ENCODE assay signal across 7 cellular contexts in the genomic region with DNA sequence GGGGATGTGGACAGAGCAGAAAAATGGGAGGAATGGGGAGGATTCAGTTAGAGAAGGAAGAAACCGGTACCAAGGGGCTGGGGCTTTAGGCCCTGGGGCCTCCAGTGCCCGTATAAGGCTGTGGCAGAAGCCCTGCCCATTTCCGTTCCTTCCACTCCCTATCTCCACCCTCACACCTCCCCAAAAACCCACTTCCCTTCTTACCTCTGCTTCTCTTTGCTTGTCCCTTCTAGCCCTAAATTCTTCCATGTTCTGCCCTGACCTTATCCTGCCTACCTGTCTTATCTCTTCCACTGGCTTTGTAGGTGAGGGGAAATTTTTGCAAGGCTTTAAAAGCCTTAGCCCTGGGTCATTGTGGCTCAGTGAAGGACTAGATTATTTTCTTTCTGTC. TPM values are rescaled to one million over a fixed set of nuclear protein-coding genes. Genes with fewer than 3 reads are reported as not detected.
DNase-seq lines count a peak whose midpoint lies in the region; ATAC-seq and TF ChIP-seq lines count a peak whose summit lies in the region.
"Had no signal": no experiment of that assay in that cellular context is flagged by ENCODE, and none has a peak within 500 bp of the region (broad histone marks: within the 10 kb centered on the region; RNA-seq: fewer than 3 reads in every experiment).

No MANE protein-coding gene starts in this region.

- intact Hi-C loops in lower leg skin (cut with DNase I; ENCODE audit: low total_unique reads), result no loop called here

- H4K20me1 ChIP-seq in neural progenitor cell (ENCODE audit: low read depth), result peaks cover 59% of the 10 kb centered on the region

- CTCF ChIA-PET in activated CD8-positive, alpha-beta memory T cell treated with anti-CD3 and anti-CD28 coated beads, Interleukin-2, amount 10 ng/mL, durations not matched to agents 7 days and 5 days (lab: Charles Lee), result interaction anchor here (0.8 to 1.3 kb wide), 2 partner anchors 35 to 88 kb away, joined by 3 to 4 read pairs; no protein-coding TSS in a partner anchor

- TF ChIP-seq CTCF in HFFc6 (IDR thresholded peaks at IDR 0.05) (no peak), neural progenitor cell (IDR thresholded peaks at IDR 0.05) (no peak), lower leg skin (IDR thresholded peaks at IDR 0.05) (no peak)

- no peaks in the 10 kb centered on the region for H3K27me3 ChIP-seq in neural progenitor cell

- H3K27ac ChIP-seq in neural progenitor cell, result peak overlapping the region; percentile 17

- peak; percentile 20 for ATAC-seq in activated CD8-positive, alpha-beta memory T cell treated with anti-CD3 and anti-CD28 coated beads, Interleukin-2, amount 10 ng/mL, durations not matched to agents 7 days and 5 days

- H3K4me1 Mint-ChIP-seq in HFFc6 (ENCODE audit: low read depth), result peaks cover 63% of the 10 kb centered on the region
- H3K4me1 Mint-ChIP-seq in activated CD8-positive, alpha-beta memory T cell treated with anti-CD3 and anti-CD28 coated beads, Interleukin-2, amount 10 ng/mL, durations not matched to agents 7 days and 5 days, result peaks cover 47% of the 10 kb centered on the region
- H3K4me1 Mint-ChIP-seq in neural progenitor cell, result peaks cover 36% of the 10 kb centered on the region

- H3K4me3 Mint-ChIP-seq in HFFc6 (peak overlapping the region; percentile 91), neural progenitor cell (peak overlapping the region; percentile 46)
- H3K4me3 Mint-ChIP-seq in activated CD8-positive, alpha-beta memory T cell treated with anti-CD3 and anti-CD28 coated beads, Interleukin-2, amount 10 ng/mL, durations not matched to agents 7 days and 5 days, result peak overlapping the region; percentile 98

- H3K4me3 ChIP-seq in neural progenitor cell, result no peak overlapping the region
- no peak overlapping the region for H3K4me3 ChIP-seq in lower leg skin (ENCODE audit: low read depth, poor library complexity, severe bottlenecking)

- H3K4me2 ChIP-seq in neural progenitor cell, result no peak overlapping the region

- H2AFZ ChIP-seq in neural progenitor cell (replicated peaks), result no peak overlapping the region

- H3K36me3 Mint-ChIP-seq in HFFc6 (ENCODE audit: low read depth), result peaks cover 64% of the 10 kb centered on the region
- peaks cover 69% of the 10 kb centered on the region for H3K36me3 Mint-ChIP-seq in activated CD8-positive, alpha-beta memory T cell treated with anti-CD3 and anti-CD28 coated beads, Interleukin-2, amount 10 ng/mL, durations not matched to agents 7 days and 5 days
- H3K36me3 Mint-ChIP-seq in neural progenitor cell, result peaks cover 27% of the 10 kb centered on the region

- no peak for TF ChIP-seq POLR2A in lower leg skin (IDR thresholded peaks at IDR 0.05)

- peaks cover 17% of the 10 kb centered on the region for H3K4me1 ChIP-seq in neural progenitor cell

- peaks cover 82% of the 10 kb centered on the region for H3K79me2 ChIP-seq in neural progenitor cell (ENCODE audit: low read depth)

- 22 to 23% methylated on average over 3 of the region's 3 CpGs for WGBS in lower leg skin, 2 donors

- peaks cover 17% of the 10 kb centered on the region for H3K27me3 Mint-ChIP-seq in HFFc6 (ENCODE audit: insufficient read depth)
- H3K27me3 Mint-ChIP-seq in activated CD8-positive, alpha-beta memory T cell treated with anti-CD3 and anti-CD28 coated beads, Interleukin-2, amount 10 ng/mL, durations not matched to agents 7 days and 5 days, result no peaks in the 10 kb centered on the region
- H3K27me3 Mint-ChIP-seq in neural progenitor cell (ENCODE audit: insufficient read depth, low read depth), result peaks cover 11% of the 10 kb centered on the region

- H3K36me3 ChIP-seq in neural progenitor cell, result no peaks in the 10 kb centered on the region

- no peak for DNase-seq in HFFc6
- peak; percentile 84 for DNase-seq in activated CD8-positive, alpha-beta memory T cell treated with anti-CD3 and anti-CD28 coated beads, Interleukin-2, amount 10 ng/mL, durations not matched to agents 7 days and 5 days
- no peak for DNase-seq in neural progenitor cell (ENCODE audit: low spot score)
- no peak for DNase-seq in GM19238 (ENCODE audit: insufficient read length, low spot score)
- DNase-seq in lower leg skin (ENCODE audit: low spot score in 2 of 2), result no peak
- DNase-seq in NCI-H1092 treated with DMSO at 0.1 percent for 48 hours (lab: John Stamatoyannopoulos, UW), result no peak
- DNase-seq: NCI-H748 treated with DMSO at 0.1 percent for 48 hours had no signal

- peaks cover 89% of the 10 kb centered on the region for H3F3A ChIP-seq in neural progenitor cell (ENCODE audit: low read depth)

- H3K27ac Mint-ChIP-seq in HFFc6, result peak overlapping the region; percentile 91
- H3K27ac Mint-ChIP-seq in activated CD8-positive, alpha-beta memory T cell treated with anti-CD3 and anti-CD28 coated beads, Interleukin-2, amount 10 ng/mL, durations not matched to agents 7 days and 5 days, result peak overlapping the region; percentile 92
- H3K27ac Mint-ChIP-seq in neural progenitor cell, result no peak overlapping the region

- no peaks in the 10 kb centered on the region for H3K9me3 Mint-ChIP-seq in HFFc6
- no peaks in the 10 kb centered on the region for H3K9me3 Mint-ChIP-seq in activated CD8-positive, alpha-beta memory T cell treated with anti-CD3 and anti-CD28 coated beads, Interleukin-2, amount 10 ng/mL, durations not matched to agents 7 days and 5 days (ENCODE audit: low read depth)
- no peaks in the 10 kb centered on the region for H3K9me3 Mint-ChIP-seq in neural progenitor cell

- H3K9ac ChIP-seq in neural progenitor cell, result no peak overlapping the region

- H3K9me3 ChIP-seq in neural progenitor cell (ENCODE audit: low read depth), result no peaks in the 10 kb centered on the region

RNA-seq across cellular contexts. Expression of gene RNF167, which starts 4.1 kb away (rescaled TPM):
- 100 to 1,000 TPM in 3 of 6 experiments, 10 to 100 TPM in 3; 88.3 to 122 (median 97.6) TPM for total RNA-seq in HFFc6 (2021; fragmentation: NEBNext Ultra II Directional; extraction: Animal tissue kit (Norgen Biotek cat#: 25700))
- total RNA-seq in activated CD8-positive, alpha-beta memory T cell treated with anti-CD3 and anti-CD28 coated beads, Interleukin-2, amount 10 ng/mL, durations not matched to agents 7 days and 5 days, result 100 to 1,000 TPM; 226 to 273 TPM
- 43.9 and 82.1 TPM in 2 replicates for total RNA-seq in neural progenitor cell (ENCODE audit: low replicate concordance)
- total RNA-seq in lower leg skin, result 10 to 100 TPM; 66.3 to 95.4 (median 80.2) TPM

RNA-seq across cellular contexts. Expression of gene PFN1, which starts 4.2 kb away (rescaled TPM):
- 1,000 to 10,000 TPM; 1,630 to 1,970 (median 1,832) TPM for total RNA-seq in HFFc6 (2021; fragmentation: NEBNext Ultra II Directional; extraction: Animal tissue kit (Norgen Biotek cat#: 25700))
- total RNA-seq in activated CD8-positive, alpha-beta memory T cell treated with anti-CD3 and anti-CD28 coated beads, Interleukin-2, amount 10 ng/mL, durations not matched to agents 7 days and 5 days, result 1,000 to 10,000 TPM; 2,029 to 2,329 TPM
- total RNA-seq in neural progenitor cell (ENCODE audit: low replicate concordance) (203 and 458 TPM in 2 replicates), lower leg skin (100 to 1,000 TPM; 479 to 709 (median 540) TPM)

RNA-seq across cellular contexts. Expression of gene SLC25A11, which starts 4.3 kb away (rescaled TPM):
- total RNA-seq in HFFc6 (2021; fragmentation: NEBNext Ultra II Directional; extraction: Animal tissue kit (Norgen Biotek cat#: 25700)), result 10 to 100 TPM; 61.9 to 78.6 (median 64.4) TPM
- 10 to 100 TPM; 82.3 to 84.6 TPM for total RNA-seq in activated CD8-positive, alpha-beta memory T cell treated with anti-CD3 and anti-CD28 coated beads, Interleukin-2, amount 10 ng/mL, durations not matched to agents 7 days and 5 days
- total RNA-seq in neural progenitor cell (ENCODE audit: low replicate concordance) (35.3 and 61.6 TPM in 2 replicates), lower leg skin (10 to 100 TPM; 35.5 to 87.7 (median 59.2) TPM)

RNA-seq across cellular contexts. Expression of gene ENO3, which starts 6.8 kb away (rescaled TPM):
- total RNA-seq in HFFc6 (2021; fragmentation: NEBNext Ultra II Directional; extraction: Animal tissue kit (Norgen Biotek cat#: 25700)), result 1 to 10 TPM; 1.9 to 4.6 (median 3.2) TPM
- total RNA-seq in activated CD8-positive, alpha-beta memory T cell treated with anti-CD3 and anti-CD28 coated beads, Interleukin-2, amount 10 ng/mL, durations not matched to agents 7 days and 5 days, result 10 to 100 TPM; 27.7 to 30.8 TPM
- 20.8 and 24.5 TPM in 2 replicates for total RNA-seq in neural progenitor cell (ENCODE audit: low replicate concordance)
- 1 to 10 TPM; 1.0 to 7.9 (median 4.9) TPM for total RNA-seq in lower leg skin

RNA-seq across cellular contexts. Expression of gene GP1BA, which starts 12.1 kb away (rescaled TPM):
- not detected for total RNA-seq in HFFc6 (2021; fragmentation: NEBNext Ultra II Directional; extraction: Animal tissue kit (Norgen Biotek cat#: 25700))
- total RNA-seq in activated CD8-positive, alpha-beta memory T cell treated with anti-CD3 and anti-CD28 coated beads, Interleukin-2, amount 10 ng/mL, durations not matched to agents 7 days and 5 days, result not detected
- not detected in 2 replicates for total RNA-seq in neural progenitor cell (ENCODE audit: low replicate concordance)
- total RNA-seq in lower leg skin, result not detected

Comparison
In these comparisons a context has a peak if more than half of its experiments do, and no peak if none do; other contexts are left out.
1. H3K4me3 Mint-ChIP-seq: peak in every context shown above with its lines; median percentile 98 in activated CD8-positive, alpha-beta memory T cell treated with anti-CD3 and anti-CD28 coated beads, Interleukin-2, amount 10 ng/mL, durations not matched to agents 7 days and 5 days; 91 in HFFc6; 46 in neural progenitor cell.